In the genomic region with DNA sequence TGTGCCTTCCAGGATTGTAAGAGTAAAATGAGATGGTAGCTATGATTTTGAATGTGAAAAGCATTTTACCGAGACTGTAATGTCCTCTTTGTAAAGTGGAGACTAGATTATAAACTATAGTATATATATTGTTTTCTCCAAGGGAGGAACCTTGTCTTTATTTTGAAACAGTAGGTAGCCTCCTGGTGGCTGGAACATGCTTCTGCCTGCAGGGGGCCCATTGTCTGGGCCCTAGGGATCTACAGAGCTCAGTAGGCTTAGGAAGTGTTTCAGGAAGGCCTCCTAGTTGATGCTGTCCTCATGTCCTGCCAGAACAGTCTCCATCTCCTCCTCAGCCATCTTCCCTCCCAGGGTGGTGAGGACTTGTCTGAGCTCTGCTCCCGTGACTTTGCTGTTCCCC, we compare ENCODE assay signal across 15 cellular contexts. TPM values are rescaled to one million over a fixed set of nuclear protein-coding genes. Genes with fewer than 3 reads are reported as not detected.
A peak's percentile ranks its signal among the peaks of the same experiment; 100 is the strongest.
DNase-seq lines count a peak whose midpoint lies in the region; ATAC-seq and TF ChIP-seq lines count a peak whose summit lies in the region.
"Had no signal": no experiment of that assay in that cellular context is flagged by ENCODE, and none has a peak within 500 bp of the region (broad histone marks: within the 10 kb centered on the region; RNA-seq: fewer than 3 reads in every experiment).

No MANE protein-coding gene starts in this region.

- TF ChIP-seq CTCF in BE2C (IDR thresholded peaks at IDR 0.05; ENCODE audit: low read depth, low read length) (peak; percentile 23; the same call in 1 of the 2 replicates), GM06990 (IDR thresholded peaks at IDR 0.05; ENCODE audit: insufficient read depth, low read length, poor library complexity, severe bottlenecking) (peak; percentile 27), fibroblast of villous mesenchyme (IDR thresholded peaks at IDR 0.05; ENCODE audit: insufficient read depth, low read depth, low read length) (peak; percentile 32)

- no peak overlapping the region for H3K4me3 ChIP-seq in BE2C (ENCODE audit: low read depth, low read length)
- no peak overlapping the region for H3K4me3 ChIP-seq in GM06990 (replicated peaks; ENCODE audit: low read depth, low read length)
- H3K4me3 ChIP-seq in fibroblast of villous mesenchyme (ENCODE audit: low read depth, low read length) = no peak overlapping the region
- H3K4me3 ChIP-seq: heart right ventricle had no signal

- peaks cover 16% of the 10 kb centered on the region for H3K36me3 ChIP-seq in BE2C
- H3K36me3 ChIP-seq in GM06990 (ENCODE audit: control insufficient read depth, insufficient read depth, low read length) = peaks cover 2% of the 10 kb centered on the region; the same call in 1 of the 2 replicates

- peaks cover under 1% of the 10 kb centered on the region; the same call in 1 of the 2 replicates for H3K4me1 ChIP-seq in BE2C

- H3K9me3 ChIP-seq in BE2C = no peaks in the 10 kb centered on the region
- H3K9me3 ChIP-seq: heart right ventricle had no signal

- DNase-seq in BE2C (no peak), GM06990 (ENCODE audit: extremely low read depth, insufficient read length) (no peak), OCI-M1 (lab: John Stamatoyannopoulos, UW) (peak; percentile 22), fibroblast of villous mesenchyme (ENCODE audit: low read depth) (no peak), AG20443 (ENCODE audit: low spot score) (no peak), NCI-H446 treated with DMSO at 0.1 percent for 48 hours (lab: John Stamatoyannopoulos, UW) (no peak)
- DNase-seq: activated effector memory CD4-positive, alpha-beta T cell treated with Interleukin-2 at 50 U/mL for 16 hours; Calu3; heart right ventricle; left cardiac atrium; NCI-H2081; NK-92 treated with Interleukin-12 subunit alpha and Interleukin-12 subunit beta, amount 100 ng/mL, for 24 hours had no signal

- H3K27me3 ChIP-seq in BE2C (no peaks in the 10 kb centered on the region), GM06990 (replicated peaks; ENCODE audit: control insufficient read depth, insufficient read depth, low read length) (no peaks in the 10 kb centered on the region)
- H3K27me3 ChIP-seq: heart right ventricle had no signal

- ATAC-seq in HG03175 (IDR thresholded peaks at IDR 0.05; ENCODE audit: unreplicated experiment) (no peak), GM21528 (IDR thresholded peaks at IDR 0.05; ENCODE audit: low FRiP score, unreplicated experiment) (no peak)
- ATAC-seq: heart right ventricle, left cardiac atrium, sciatic nerve had no signal

RNA-seq across cellular contexts. Expression of gene PIKFYVE, which starts 3.0 kb away (rescaled TPM):
- polyA plus RNA-seq in BE2C (2012; ENCODE audit: insufficient read depth, insufficient read length, low read depth) = 11.9 TPM
- 36.1 and 46.6 TPM in 2 replicates for total RNA-seq in fibroblast of villous mesenchyme

RNA-seq across cellular contexts. Expression of gene IDH1, which starts 14.2 kb away (rescaled TPM):
- 87.1 TPM for polyA plus RNA-seq in BE2C (2012; ENCODE audit: insufficient read depth, insufficient read length, low read depth)
- total RNA-seq in fibroblast of villous mesenchyme = 203 and 215 TPM in 2 replicates
